Comparison of ENCODE assay signal across 33 cellular contexts in genomic region chr2:96934096-96934495, GRCh38. TPM values are rescaled to one million over a fixed set of nuclear protein-coding genes. Genes with fewer than 3 reads are reported as not detected.
DNase-seq lines count a peak whose midpoint lies in the region; ATAC-seq, FAIRE-seq and TF ChIP-seq lines count a peak whose summit lies in the region.
"Had no signal": no experiment of that assay in that cellular context is flagged by ENCODE, and none has a peak within 500 bp of the region (broad histone marks: within the 10 kb centered on the region; RNA-seq: fewer than 3 reads in every experiment).

No MANE protein-coding gene starts in this region.

- H3K36me3 ChIP-seq in kidney (ENCODE audit: control insufficient read depth in 1 of 2, insufficient read depth in 2 of 2, low read length in 2 of 2) (no peaks in the 10 kb centered on the region), aorta (ENCODE audit: control insufficient read depth in 1 of 2, insufficient read depth in 2 of 2, low read length in 1 of 2) (no peaks in the 10 kb centered on the region)
- H3K36me3 ChIP-seq: pancreas, Peyer's patch, SJCRH30 had no signal

- no peak overlapping the region for H3K9ac ChIP-seq in kidney (ENCODE audit: low read length in 2 of 2)

- FAIRE-seq in kidney (lab: Jason Lieb, UNC), result no peak
- FAIRE-seq: G401.6, pancreas, small intestine had no signal

- no peaks in the 10 kb centered on the region for H3K27me3 ChIP-seq in aorta (ENCODE audit: control insufficient read depth in 1 of 2, insufficient read depth in 2 of 2, low read length in 1 of 2)
- H3K27me3 ChIP-seq: pancreas, Peyer's patch, testis had no signal

- H3K4me1 ChIP-seq in kidney (ENCODE audit: control insufficient read depth in 1 of 2, insufficient read depth in 1 of 2, low read depth in 1 of 2, low read length in 2 of 2) (no peaks in the 10 kb centered on the region), aorta (ENCODE audit: control insufficient read depth in 1 of 2, insufficient read depth in 2 of 2, low read length in 2 of 2) (no peaks in the 10 kb centered on the region)
- H3K4me1 ChIP-seq: pancreas, Peyer's patch, SJCRH30, testis had no signal

- intact Hi-C loops in kidney (cut with DNase I) (no loop called here), aorta (cut with DNase I) (no loop called here)

- peak; percentile 74 for DNase-seq in NCI-H345 (lab: John Stamatoyannopoulos, UW)
- no peak for DNase-seq in NCI-H345 treated with DMSO at 0.1 percent for 48 hours (lab: John Stamatoyannopoulos, UW; ENCODE audit: unreplicated experiment)
- peak; percentile 49 for DNase-seq in SHP77 treated with DMSO at 0.1 percent for 48 hours (lab: John Stamatoyannopoulos, UW)
- peak; percentile 35 for DNase-seq in kidney
- peak in 1 of 2 donors; percentile 38 for DNase-seq in aorta
- DNase-seq in MV-4-11 (lab: John Stamatoyannopoulos, UW), result no peak
- DNase-seq: activated CD4-positive, alpha-beta T cell treated with anti-CD3 and anti-CD28 coated beads, Interleukin-2, amount 50 U/mL, for 1 hour; activated effector memory CD4-positive, alpha-beta T cell treated with Interleukin-2 at 50 U/mL for 16 hours; activated T-cell treated with anti-CD3 and anti-CD28 coated beads, Interleukin-2, amount 50 U/mL, for 1 hour; anterior cingulate cortex; CD8-positive, alpha-beta T cell; effector memory CD4-positive, alpha-beta T cell; hypothalamus; NCI-H1930; NCI-H2227 treated with DMSO at 0.1 percent for 48 hours; pancreas; SJCRH30; small intestine; stimulated activated naive CD4-positive, alpha-beta T cell treated with Interleukin-2 at 50 U/mL for 16 hours; SW 1271; T1000; testis had no signal

- ATAC-seq in aorta (ENCODE audit: low FRiP score), result peak; percentile 6
- ATAC-seq in GM18511 (IDR thresholded peaks at IDR 0.05; ENCODE audit: unreplicated experiment), result no peak
- ATAC-seq: activated naive CD4-positive, alpha-beta T cell treated with anti-CD3 and anti-CD28 coated beads, Interleukin-2, amount 50 U/mL, for 72 hours; CD8-positive, alpha-beta T cell; HCT116; left lobe of liver had no signal

- no peak for TF ChIP-seq CTCF in kidney (IDR thresholded peaks at IDR 0.05; ENCODE audit: borderline replicate concordance, extremely low read depth, insufficient read depth)

- WGBS in aorta, 2 donors, result 87% methylated on average over 6 of the region's 6 CpGs

- H3K4me3 ChIP-seq in kidney (ENCODE audit: low read length in 2 of 2) (no peak overlapping the region), aorta (ENCODE audit: low read length in 2 of 2) (no peak overlapping the region)
- H3K4me3 ChIP-seq: coronary artery, pancreas, Peyer's patch, SJCRH30, testis had no signal

- no peak overlapping the region for H3K27ac ChIP-seq in kidney (ENCODE audit: low read depth in 2 of 2, low read length in 2 of 2)
- no peak overlapping the region for H3K27ac ChIP-seq in aorta (ENCODE audit: low read depth in 1 of 2, low read length in 2 of 2)
- H3K27ac ChIP-seq: coronary artery, pancreas, Peyer's patch, SJCRH30, testis, VCaP had no signal

- H3K9me3 ChIP-seq in kidney (ENCODE audit: control insufficient read depth in 1 of 2, low read length in 2 of 2) (no peaks in the 10 kb centered on the region), aorta (ENCODE audit: control insufficient read depth, low read length) (no peaks in the 10 kb centered on the region)
- H3K9me3 ChIP-seq: pancreas, Peyer's patch, SJCRH30, testis had no signal

RNA-seq across cellular contexts. Expression of gene FAM178B, which starts 52.3 kb away (rescaled TPM):
- 0.44 TPM for total RNA-seq in kidney
- polyA plus RNA-seq in kidney (ENCODE audit: insufficient read depth, low read depth, low replicate concordance), result not detected
- 1 to 10 TPM in 1 of 2 donors, under 1 TPM in 1; 0.75 to 1.2 TPM for total RNA-seq in aorta
- polyA plus RNA-seq in aorta, result 1 to 10 TPM; 3.4 to 5.9 TPM
- total RNA-seq: A673, epithelial cell of proximal tubule, pancreas, Peyer's patch, urinary bladder had no signal
- polyA plus RNA-seq: pancreas had no signal

Comparison
In these comparisons a context has a peak if more than half of its experiments do, and no peak if none do; other contexts are left out.
1. DNase-seq: peak in NCI-H345 (single experiment), SHP77 treated with DMSO at 0.1 percent for 48 hours (single experiment) and kidney (single experiment); none in NCI-H345 treated with DMSO at 0.1 percent for 48 hours (single experiment) and MV-4-11 (single experiment).